Comparison of ENCODE assay signal across 28 cellular contexts in the genomic region with DNA sequence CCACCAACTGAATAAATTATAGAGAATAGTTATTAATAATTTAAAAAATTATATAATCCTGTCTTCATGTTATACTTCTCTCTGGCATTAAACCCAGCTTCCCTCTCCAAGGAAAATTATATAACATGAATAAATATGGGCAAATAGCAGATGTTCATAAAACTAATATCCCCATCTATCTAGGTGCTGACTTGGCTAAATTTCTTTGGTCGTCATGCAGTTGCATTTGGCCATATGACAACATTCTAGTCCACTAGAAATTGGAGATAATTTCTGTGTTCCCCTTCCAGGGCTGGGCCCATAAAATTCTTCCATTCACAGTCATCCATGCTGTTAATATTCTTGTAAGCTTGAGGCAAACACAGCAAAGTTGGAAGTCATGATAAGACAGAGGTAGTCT.
"Had no signal": no experiment of that assay in that cellular context is flagged by ENCODE, and none has a peak within 500 bp of the region (broad histone marks: within the 10 kb centered on the region; RNA-seq: fewer than 3 reads in every experiment).

No MANE protein-coding gene starts in this region.

- H3K27ac ChIP-seq: colonic mucosa, epithelial cell of prostate, esophagus squamous epithelium, gastrocnemius medialis, heart right ventricle, left lung had no signal

- H3K4me3 ChIP-seq: colonic mucosa, esophagus squamous epithelium, gastrocnemius medialis, heart right ventricle, left lung, lung, mucosa of descending colon had no signal

- H3K9me3 ChIP-seq: colonic mucosa, esophagus squamous epithelium, gastrocnemius medialis had no signal

- ATAC-seq: effector memory CD8-positive, alpha-beta T cell; esophagus mucosa; gastrocnemius medialis; heart right ventricle; left cardiac atrium; left lung; left ventricle myocardium superior; mucosa of descending colon; naive thymus-derived CD8-positive, alpha-beta T cell had no signal

- FAIRE-seq: endometrium, islet of Langerhans, keratinocyte had no signal

- H3K27me3 ChIP-seq: colonic mucosa, esophagus squamous epithelium, gastrocnemius medialis, heart right ventricle, left lung had no signal

- H3K4me1 ChIP-seq: colonic mucosa, esophagus squamous epithelium, heart right ventricle, left lung had no signal

- DNase-seq: colonic mucosa; cortex of kidney; effector CD8-positive, alpha-beta T cell; effector memory CD8-positive, alpha-beta T cell; endodermal cell; erythroblast; esophagus squamous epithelium; foreskin fibroblast; foreskin melanocyte; gastrocnemius medialis; glutamatergic neuron; head of caudate nucleus; heart right ventricle; hippocampal formation; left cardiac atrium; left lung; left ventricle myocardium superior; mammary epithelial cell; mesenchymal stem cell; mucosa of descending colon; naive B cell; naive thymus-derived CD8-positive, alpha-beta T cell had no signal

- H3K36me3 ChIP-seq: colonic mucosa, esophagus squamous epithelium, gastrocnemius medialis, heart right ventricle, left lung had no signal
